In genomic region chr22:36450923-36451322, GRCh38 we compare ENCODE assay signal across 8 cellular contexts. TPM values are rescaled to one million over a fixed set of nuclear protein-coding genes. Genes with fewer than 3 reads are reported as not detected.
DNase-seq lines count a peak whose midpoint lies in the region; ATAC-seq and TF ChIP-seq lines count a peak whose summit lies in the region.
"Not testable (repeated sequence)": the region's sequence is repeated elsewhere in the genome, so short reads cannot be mapped to it uniquely, and the experiment has no call there.

No MANE protein-coding gene starts in this region.

- CTCF ChIA-PET in CD8-positive, alpha-beta T cell (lab: Charles Lee) = interaction anchor here (1.4 to 2.2 kb wide), 3 partner anchors 46 to 150 kb away, joined by 4 to 7 read pairs (median 4); no protein-coding TSS in a partner anchor
- CTCF ChIA-PET in OCI-LY7 (lab: Charles Lee; ENCODE audit: unreplicated experiment) = not testable (repeated sequence)
- CTCF ChIA-PET in activated CD4-positive, alpha-beta memory T cell treated with anti-CD3 and anti-CD28 coated beads, Interleukin-2, amount 10 ng/mL, durations not matched to agents 7 days and 5 days (lab: Charles Lee) = interaction anchor here (1.3 to 1.8 kb wide), 4 partner anchors 13 to 74 kb away, joined by 3 to 10 read pairs (median 8); no protein-coding TSS in a partner anchor

- ATAC-seq in CD8-positive, alpha-beta T cell; memory B cell (ENCODE audit: low read depth); upper lobe of left lung (ENCODE audit: low FRiP score in 2 of 2): not testable (repeated sequence)

- not testable (repeated sequence) for H3K79me2 ChIP-seq in OCI-LY7 (ENCODE audit: insufficient read depth, low read depth, low read length)

- not testable (repeated sequence) for H3K9me3 ChIP-seq in CD8-positive, alpha-beta T cell (ENCODE audit: low read length); OCI-LY7 (ENCODE audit: low read length); adrenal gland (replicated peaks in 1 of 3); esophagus muscularis mucosa; skeletal muscle tissue (ENCODE audit: control insufficient read depth in 3 of 3, low read length in 3 of 3); upper lobe of left lung

- H3K4me1 ChIP-seq in CD8-positive, alpha-beta T cell (ENCODE audit: insufficient read depth, low read length) = peaks cover 67% of the 10 kb centered on the region
- H3K4me1 ChIP-seq in OCI-LY7 (ENCODE audit: insufficient read depth, low read length, poor library complexity, severe bottlenecking) (peaks cover 44% of the 10 kb centered on the region), adrenal gland (replicated peaks in 1 of 2) (peaks cover 26 to 39% of the 10 kb centered on the region in 2 donors), esophagus muscularis mucosa (peaks cover 52 to 75% (median 73%) of the 10 kb centered on the region in 4 donors), skeletal muscle tissue (ENCODE audit: control insufficient read depth in 3 of 3, insufficient read depth in 3 of 3, low read length in 3 of 3) (peaks cover 19 to 43% (median 38%) of the 10 kb centered on the region in 3 donors), upper lobe of left lung (peaks cover 60 to 77% (median 70%) of the 10 kb centered on the region in 4 donors)

- not testable (repeated sequence) for H3K27me3 ChIP-seq in CD8-positive, alpha-beta T cell (ENCODE audit: insufficient read depth, low read length); adrenal gland; esophagus muscularis mucosa; skeletal muscle tissue (ENCODE audit: control insufficient read depth in 3 of 3, insufficient read depth in 3 of 3, low read length in 3 of 3); upper lobe of left lung

- WGBS in adrenal gland, 4 donors = 88 to 94% (median 91%) methylated on average over 7 of the region's 7 CpGs
- 87% methylated on average over 7 of the region's 7 CpGs for WGBS in esophagus muscularis mucosa
- WGBS in upper lobe of left lung, 2 donors = 87 to 88% methylated on average over 7 of the region's 7 CpGs

- TF ChIP-seq EP300 in esophagus muscularis mucosa (IDR thresholded peaks at IDR 0.05); upper lobe of left lung (IDR thresholded peaks at IDR 0.05): not testable (repeated sequence)

- not testable (repeated sequence) for TF ChIP-seq CTCF in CD8-positive, alpha-beta T cell (IDR thresholded peaks at IDR 0.05); OCI-LY7 (conservative IDR thresholded peaks at IDR 0.05; ENCODE audit: low read length); adrenal gland (IDR thresholded peaks at IDR 0.05); esophagus muscularis mucosa (IDR thresholded peaks at IDR 0.05); upper lobe of left lung (IDR thresholded peaks at IDR 0.05)

- TF ChIP-seq POLR2A in adrenal gland (IDR thresholded peaks at IDR 0.05); esophagus muscularis mucosa (IDR thresholded peaks at IDR 0.05; ENCODE audit: low read depth); upper lobe of left lung (IDR thresholded peaks at IDR 0.05): not testable (repeated sequence)

- H3K4me2 ChIP-seq in OCI-LY7 (ENCODE audit: low read length) = not testable (repeated sequence)

- H3K4me3 Mint-ChIP-seq in CD8-positive, alpha-beta T cell; activated CD4-positive, alpha-beta memory T cell treated with anti-CD3 and anti-CD28 coated beads, Interleukin-2, amount 10 ng/mL, durations not matched to agents 7 days and 5 days; memory B cell: not testable (repeated sequence)

- not testable (repeated sequence) for H3K36me3 ChIP-seq in CD8-positive, alpha-beta T cell (ENCODE audit: insufficient read depth, low read length); OCI-LY7 (ENCODE audit: insufficient read depth, low read length); adrenal gland (replicated peaks in 1 of 2); esophagus muscularis mucosa; skeletal muscle tissue (ENCODE audit: control insufficient read depth in 3 of 3, insufficient read depth in 3 of 3, low read length in 3 of 3); upper lobe of left lung

- H3K9me2 ChIP-seq in OCI-LY7 (ENCODE audit: insufficient read depth, low read length) = not testable (repeated sequence)

- H3K27ac Mint-ChIP-seq in CD8-positive, alpha-beta T cell = peak overlapping the region; percentile 93
- H3K27ac Mint-ChIP-seq in activated CD4-positive, alpha-beta memory T cell treated with anti-CD3 and anti-CD28 coated beads, Interleukin-2, amount 10 ng/mL, durations not matched to agents 7 days and 5 days = peak overlapping the region; percentile 95
- H3K27ac Mint-ChIP-seq in memory B cell = peak overlapping the region; percentile 77

- not testable (repeated sequence) for H2AFZ ChIP-seq in OCI-LY7 (ENCODE audit: low read length)

- POLR2A ChIA-PET in CD8-positive, alpha-beta T cell (lab: Charles Lee) = interaction anchor here (1.2 to 2.8 kb wide), 5 partner anchors 13 to 74 kb away, joined by 3 to 10 read pairs (median 7); no protein-coding TSS in a partner anchor
- POLR2A ChIA-PET in OCI-LY7 (lab: Charles Lee) = interaction anchor here (1.2 to 1.3 kb wide), 2 partner anchors 46 to 119 kb away, joined by 3 to 5 read pairs; no protein-coding TSS in a partner anchor
- POLR2A ChIA-PET in activated CD4-positive, alpha-beta memory T cell treated with anti-CD3 and anti-CD28 coated beads, Interleukin-2, amount 10 ng/mL, durations not matched to agents 7 days and 5 days (lab: Charles Lee) = interaction anchor here (0.6 to 2.2 kb wide), 11 partner anchors 13 to 118 kb away, joined by 3 to 19 read pairs (median 3); partner anchors contain the start of gene MYH9

- BruUV-seq in OCI-LY7 (replicated peaks; lab: Mats Ljungman, UMichigan) = not testable (repeated sequence)

- not testable (repeated sequence) for H3K9ac ChIP-seq in skeletal muscle tissue (ENCODE audit: low read depth in 1 of 3, low read length in 3 of 3)

- peaks cover 50% of the 10 kb centered on the region for H3K4me1 Mint-ChIP-seq in CD8-positive, alpha-beta T cell (ENCODE audit: low read depth)
- peaks cover 67% of the 10 kb centered on the region for H3K4me1 Mint-ChIP-seq in activated CD4-positive, alpha-beta memory T cell treated with anti-CD3 and anti-CD28 coated beads, Interleukin-2, amount 10 ng/mL, durations not matched to agents 7 days and 5 days
- H3K4me1 Mint-ChIP-seq in memory B cell = peaks cover 26% of the 10 kb centered on the region

- not testable (repeated sequence) for DNase-seq in CD8-positive, alpha-beta T cell; OCI-LY7 (ENCODE audit: low spot score); activated CD4-positive, alpha-beta memory T cell treated with anti-CD3 and anti-CD28 coated beads, Interleukin-2, amount 10 ng/mL, durations not matched to agents 7 days and 5 days; adrenal gland; esophagus muscularis mucosa (ENCODE audit: extremely low spot score); memory B cell (ENCODE audit: low spot score in 2 of 2); upper lobe of left lung

- intact Hi-C loops in CD8-positive, alpha-beta T cell (cut with DNase I, micrococcal nuclease) = loop anchor here (1.0 to 5.0 kb wide), 8 partner anchors 15 to 84 kb away; partner anchors contain the start of genes TXN2 (in 2 of the 2), EIF3D (in 1 of the 2) and FOXRED2 (in 1 of the 2)
- intact Hi-C loops in OCI-LY7 (cut with micrococcal nuclease; ENCODE audit: unreplicated experiment); adrenal gland (cut with DNase I); esophagus muscularis mucosa (cut with DNase I): not testable (repeated sequence)

- not testable (repeated sequence) for H3K36me3 Mint-ChIP-seq in CD8-positive, alpha-beta T cell; activated CD4-positive, alpha-beta memory T cell treated with anti-CD3 and anti-CD28 coated beads, Interleukin-2, amount 10 ng/mL, durations not matched to agents 7 days and 5 days (ENCODE audit: low read depth); memory B cell

- H3K27ac ChIP-seq in CD8-positive, alpha-beta T cell (ENCODE audit: low read depth, low read length) = peak overlapping the region; percentile 47
- H3K27ac ChIP-seq in OCI-LY7 (ENCODE audit: low read depth, low read length, poor library complexity, severe bottlenecking) (peak overlapping the region; percentile 80), adrenal gland (peak overlapping the region in 3 of 5 donors; percentile 88 to 90 (median 90)), esophagus muscularis mucosa (replicated peaks in 1 of 4) (peak overlapping the region; percentile 84 to 97 (median 92)), skeletal muscle tissue (ENCODE audit: low read depth, low read length) (peak overlapping the region; percentile 74), upper lobe of left lung (peak overlapping the region; percentile 89 to 96 (median 94))

- not testable (repeated sequence) for H3K27me3 Mint-ChIP-seq in CD8-positive, alpha-beta T cell (ENCODE audit: low read depth); activated CD4-positive, alpha-beta memory T cell treated with anti-CD3 and anti-CD28 coated beads, Interleukin-2, amount 10 ng/mL, durations not matched to agents 7 days and 5 days; memory B cell

- not testable (repeated sequence) for H3K9me3 Mint-ChIP-seq in CD8-positive, alpha-beta T cell; activated CD4-positive, alpha-beta memory T cell treated with anti-CD3 and anti-CD28 coated beads, Interleukin-2, amount 10 ng/mL, durations not matched to agents 7 days and 5 days; memory B cell

- not testable (repeated sequence) for H3K4me3 ChIP-seq in CD8-positive, alpha-beta T cell (ENCODE audit: low read depth, low read length); OCI-LY7 (ENCODE audit: low read depth, low read length, poor library complexity, severe bottlenecking); adrenal gland; esophagus muscularis mucosa; skeletal muscle tissue (ENCODE audit: low read length in 3 of 3); upper lobe of left lung

- not testable (repeated sequence) for H4K20me1 ChIP-seq in OCI-LY7 (ENCODE audit: insufficient read depth, low read length)

RNA-seq across cellular contexts. Expression of gene TXN2, which starts 30.5 kb away (rescaled TPM):
- total RNA-seq in CD8-positive, alpha-beta T cell = 10 to 100 TPM; 24.4 to 29.0 TPM
- total RNA-seq in OCI-LY7 (2014; rRNA removed; shearing (Covaris generic)) = 32.0 and 33.4 TPM in 2 replicates
- total RNA-seq in OCI-LY7 (2022) (94.2 and 106 TPM in 2 replicates), adrenal gland (100 to 1,000 TPM; 160 to 245 (median 190) TPM), esophagus muscularis mucosa (10 to 100 TPM; 34.9 to 56.5 (median 47.2) TPM), skeletal muscle tissue (19.3 TPM), upper lobe of left lung (10 to 100 TPM; 30.4 to 69.5 (median 53.6) TPM)
- total RNA-seq in activated CD4-positive, alpha-beta memory T cell treated with anti-CD3 and anti-CD28 coated beads, Interleukin-2, amount 10 ng/mL, durations not matched to agents 7 days and 5 days = 10 to 100 TPM; 72.3 to 73.2 TPM
- polyA plus RNA-seq in adrenal gland = 100 to 1,000 TPM; 213 to 241 (median 223) TPM

RNA-seq across cellular contexts. Expression of gene FOXRED2, which starts 55.9 kb away (rescaled TPM):
- 1 to 10 TPM; 2.1 TPM for total RNA-seq in CD8-positive, alpha-beta T cell
- 16.2 and 22.6 TPM in 2 replicates for total RNA-seq in OCI-LY7 (2014; rRNA removed; shearing (Covaris generic))
- total RNA-seq in OCI-LY7 (2022) (40.6 and 48.3 TPM in 2 replicates), adrenal gland (10 to 100 TPM; 16.1 to 37.6 (median 28.2) TPM), esophagus muscularis mucosa (10 to 100 TPM in 1 of 4 donors, 1 to 10 TPM in 3; 4.6 to 12.5 (median 5.4) TPM), skeletal muscle tissue (14.6 TPM), upper lobe of left lung (10 to 100 TPM in 4 of 6 donors, 1 to 10 TPM in 2; 6.0 to 27.2 (median 12.9) TPM)
- total RNA-seq in activated CD4-positive, alpha-beta memory T cell treated with anti-CD3 and anti-CD28 coated beads, Interleukin-2, amount 10 ng/mL, durations not matched to agents 7 days and 5 days = 10 to 100 TPM; 10.1 to 12.9 TPM
- polyA plus RNA-seq in adrenal gland = 10 to 100 TPM in 1 of 3 donors, 1 to 10 TPM in 2; 5.5 to 13.3 (median 6.4) TPM
